In genomic region chr7:46705416-46706255, GRCh38 we compare ENCODE assay signal across 23 cellular contexts.
DNase-seq lines count a peak whose midpoint lies in the region; ATAC-seq and TF ChIP-seq lines count a peak whose summit lies in the region.
"Had no signal": no experiment of that assay in that cellular context is flagged by ENCODE, and none has a peak within 500 bp of the region (broad histone marks: within the 10 kb centered on the region; RNA-seq: fewer than 3 reads in every experiment).

No MANE protein-coding gene starts in this region.

- H3K4me1 ChIP-seq in adipocyte (ENCODE audit: control insufficient read depth, insufficient read depth, low read length), result peaks cover 22% of the 10 kb centered on the region
- no peaks in the 10 kb centered on the region for H3K4me1 ChIP-seq in Peyer's patch
- H3K4me1 ChIP-seq in sigmoid colon, result peaks cover 0 to 17% (median 13%) of the 10 kb centered on the region in 4 donors

- H3K36me3 ChIP-seq in adipocyte (ENCODE audit: control insufficient read depth, insufficient read depth, low read length, severe bottlenecking), result no peaks in the 10 kb centered on the region
- no peaks in the 10 kb centered on the region for H3K36me3 ChIP-seq in Peyer's patch
- no peaks in the 10 kb centered on the region for H3K36me3 ChIP-seq in sigmoid colon
- H3K36me3 ChIP-seq: neutrophil had no signal

- no peak overlapping the region for H3K4me3 Mint-ChIP-seq in natural killer cell treated with Interleukin-12 subunit alpha and Interleukin-12 subunit beta and Interleukin-15 and Interleukin-18, amount 100 ng/mL, for 72 hours
- H3K4me3 Mint-ChIP-seq: activated CD4-positive, alpha-beta memory T cell treated with anti-CD3 and anti-CD28 coated beads, Interleukin-2, amount 10 ng/mL, durations not matched to agents 7 days and 5 days; activated naive CD4-positive, alpha-beta T cell treated with anti-CD3 and anti-CD28 coated beads, Interleukin-2, amount 50 U/mL, for 24 hours; B cell; dendritic cell treated with granulocyte-macrophage colony-stimulating factor and Interleukin-4, amounts not matched to agents 40 ng/mL and 50 ng/mL, for 4 days; stimulated activated naive CD8-positive, alpha-beta T cell treated with anti-CD3 and anti-CD28 coated beads, Interleukin-15, Interleukin-2, amounts not matched to agents 100 ng/mL and 50 ng/mL, for 24 hours; T-helper 17 cell had no signal

- ATAC-seq in natural killer cell treated with Interleukin-12 subunit alpha and Interleukin-12 subunit beta and Interleukin-15 and Interleukin-18, amount 100 ng/mL, for 72 hours, result no peak
- ATAC-seq: esophagus mucosa, GM12878, right cardiac atrium, T-helper 17 cell had no signal

- H3K4me1 Mint-ChIP-seq in natural killer cell treated with Interleukin-12 subunit alpha and Interleukin-12 subunit beta and Interleukin-15 and Interleukin-18, amount 100 ng/mL, for 72 hours (ENCODE audit: low read depth in 2 of 2), result no peaks in the 10 kb centered on the region
- H3K4me1 Mint-ChIP-seq: activated CD4-positive, alpha-beta memory T cell treated with anti-CD3 and anti-CD28 coated beads, Interleukin-2, amount 10 ng/mL, durations not matched to agents 7 days and 5 days; activated naive CD4-positive, alpha-beta T cell treated with anti-CD3 and anti-CD28 coated beads, Interleukin-2, amount 50 U/mL, for 24 hours; B cell; T-helper 17 cell had no signal

- H3K27me3 ChIP-seq in adipocyte (replicated peaks; ENCODE audit: control insufficient read depth, insufficient read depth, low read length) (no peaks in the 10 kb centered on the region), Peyer's patch (no peaks in the 10 kb centered on the region), sigmoid colon (no peaks in the 10 kb centered on the region)
- H3K27me3 ChIP-seq: neutrophil had no signal

- H3K9me3 Mint-ChIP-seq in natural killer cell treated with Interleukin-12 subunit alpha and Interleukin-12 subunit beta and Interleukin-15 and Interleukin-18, amount 100 ng/mL, for 72 hours, result peaks cover 9% of the 10 kb centered on the region
- H3K9me3 Mint-ChIP-seq: dendritic cell treated with granulocyte-macrophage colony-stimulating factor and Interleukin-4, amounts not matched to agents 40 ng/mL and 50 ng/mL, for 4 days had no signal

- TF ChIP-seq CTCF in fibroblast of villous mesenchyme (IDR thresholded peaks at IDR 0.05; ENCODE audit: insufficient read depth, low read depth, low read length) (no peak), Peyer's patch (IDR thresholded peaks at IDR 0.05) (no peak), sigmoid colon (IDR thresholded peaks at IDR 0.05) (no peak)

- H3K27me3 Mint-ChIP-seq in natural killer cell treated with Interleukin-12 subunit alpha and Interleukin-12 subunit beta and Interleukin-15 and Interleukin-18, amount 100 ng/mL, for 72 hours, result no peaks in the 10 kb centered on the region
- H3K27me3 Mint-ChIP-seq: activated CD4-positive, alpha-beta memory T cell treated with anti-CD3 and anti-CD28 coated beads, Interleukin-2, amount 10 ng/mL, durations not matched to agents 7 days and 5 days; activated naive CD4-positive, alpha-beta T cell treated with anti-CD3 and anti-CD28 coated beads, Interleukin-2, amount 50 U/mL, for 24 hours; B cell; dendritic cell treated with granulocyte-macrophage colony-stimulating factor and Interleukin-4, amounts not matched to agents 40 ng/mL and 50 ng/mL, for 4 days; T-helper 17 cell had no signal

- peak overlapping the region; percentile 10 for H3K4me3 ChIP-seq in adipocyte (ENCODE audit: low read length)
- no peak overlapping the region for H3K4me3 ChIP-seq in fibroblast of villous mesenchyme (ENCODE audit: low read depth, low read length)
- H3K4me3 ChIP-seq in Peyer's patch, result no peak overlapping the region
- no peak overlapping the region for H3K4me3 ChIP-seq in sigmoid colon
- H3K4me3 ChIP-seq: GM12878 had no signal

- DNase-seq in AG20443 (ENCODE audit: low spot score) (peak; percentile 57), adipocyte (ENCODE audit: low read depth) (peak; percentile 61), fibroblast of villous mesenchyme (ENCODE audit: low read depth) (peak; percentile 64), non-pigmented ciliary epithelial cell (ENCODE audit: low read depth) (peak; percentile 14), Peyer's patch (no peak), sigmoid colon (no peak)
- no peak for DNase-seq in stimulated activated naive CD4-positive, alpha-beta T cell treated with Interleukin-2 at 50 U/mL for 16 hours (lab: John Stamatoyannopoulos, UW)
- DNase-seq in natural killer cell treated with Interleukin-12 subunit alpha and Interleukin-12 subunit beta and Interleukin-15 and Interleukin-18, amount 100 ng/mL, for 72 hours (ENCODE audit: low spot score), result no peak
- DNase-seq: activated CD4-positive, alpha-beta memory T cell treated with anti-CD3 and anti-CD28 coated beads, Interleukin-2, amount 10 ng/mL, durations not matched to agents 7 days and 5 days; activated T-cell treated with anti-CD3 and anti-CD28 coated beads, Interleukin-2, amount 50 U/mL, for 48 hours; Karpas-422; midbrain; NCI-H1105 treated with DMSO at 0.1 percent for 48 hours; right cardiac atrium; SIG-M5; T-helper 17 cell had no signal

- H3K27ac ChIP-seq in Peyer's patch (no peak overlapping the region), sigmoid colon (no peak overlapping the region)
- H3K27ac ChIP-seq: neutrophil had no signal

- TF ChIP-seq EP300 in sigmoid colon (IDR thresholded peaks at IDR 0.05), result no peak

- TF ChIP-seq POLR2A in Peyer's patch (IDR thresholded peaks at IDR 0.05) (no peak), sigmoid colon (IDR thresholded peaks at IDR 0.05) (no peak)

- H3K9me3 ChIP-seq in adipocyte (ENCODE audit: control insufficient read depth, low read length) (no peaks in the 10 kb centered on the region), Peyer's patch (no peaks in the 10 kb centered on the region), sigmoid colon (no peaks in the 10 kb centered on the region)
- H3K9me3 ChIP-seq: neutrophil had no signal

- intact Hi-C loops in sigmoid colon (cut with DNase I), result no loop called here

- no peak overlapping the region for H3K27ac Mint-ChIP-seq in natural killer cell treated with Interleukin-12 subunit alpha and Interleukin-12 subunit beta and Interleukin-15 and Interleukin-18, amount 100 ng/mL, for 72 hours
- H3K27ac Mint-ChIP-seq: activated CD4-positive, alpha-beta memory T cell treated with anti-CD3 and anti-CD28 coated beads, Interleukin-2, amount 10 ng/mL, durations not matched to agents 7 days and 5 days; B cell; dendritic cell treated with granulocyte-macrophage colony-stimulating factor and Interleukin-4, amounts not matched to agents 40 ng/mL and 50 ng/mL, for 4 days; stimulated activated naive CD8-positive, alpha-beta T cell treated with anti-CD3 and anti-CD28 coated beads, Interleukin-15, Interleukin-2, amounts not matched to agents 100 ng/mL and 50 ng/mL, for 24 hours; T-helper 17 cell had no signal

- WGBS in sigmoid colon, 2 donors, result 72 to 80% methylated on average over 7 of the region's 7 CpGs

- H3K36me3 Mint-ChIP-seq in natural killer cell treated with Interleukin-12 subunit alpha and Interleukin-12 subunit beta and Interleukin-15 and Interleukin-18, amount 100 ng/mL, for 72 hours, result no peaks in the 10 kb centered on the region
- H3K36me3 Mint-ChIP-seq: activated naive CD4-positive, alpha-beta T cell treated with anti-CD3 and anti-CD28 coated beads, Interleukin-2, amount 50 U/mL, for 24 hours had no signal

- H3K9ac ChIP-seq in adipocyte (ENCODE audit: low read length), result no peak overlapping the region

Comparison
In these comparisons a context has a peak if more than half of its experiments do, and no peak if none do; other contexts are left out.
1. DNase-seq: peak in AG20443 (single experiment), adipocyte (single experiment), fibroblast of villous mesenchyme (single experiment) and non-pigmented ciliary epithelial cell (single experiment); none in Peyer's patch (0 of 3), sigmoid colon (single experiment), stimulated activated naive CD4-positive, alpha-beta T cell treated with Interleukin-2 at 50 U/mL for 16 hours (single experiment) and natural killer cell treated with Interleukin-12 subunit alpha and Interleukin-12 subunit beta and Interleukin-15 and Interleukin-18, amount 100 ng/mL, for 72 hours (single experiment).